1 cellular context compared by ENCODE assay signal in the genomic region with DNA sequence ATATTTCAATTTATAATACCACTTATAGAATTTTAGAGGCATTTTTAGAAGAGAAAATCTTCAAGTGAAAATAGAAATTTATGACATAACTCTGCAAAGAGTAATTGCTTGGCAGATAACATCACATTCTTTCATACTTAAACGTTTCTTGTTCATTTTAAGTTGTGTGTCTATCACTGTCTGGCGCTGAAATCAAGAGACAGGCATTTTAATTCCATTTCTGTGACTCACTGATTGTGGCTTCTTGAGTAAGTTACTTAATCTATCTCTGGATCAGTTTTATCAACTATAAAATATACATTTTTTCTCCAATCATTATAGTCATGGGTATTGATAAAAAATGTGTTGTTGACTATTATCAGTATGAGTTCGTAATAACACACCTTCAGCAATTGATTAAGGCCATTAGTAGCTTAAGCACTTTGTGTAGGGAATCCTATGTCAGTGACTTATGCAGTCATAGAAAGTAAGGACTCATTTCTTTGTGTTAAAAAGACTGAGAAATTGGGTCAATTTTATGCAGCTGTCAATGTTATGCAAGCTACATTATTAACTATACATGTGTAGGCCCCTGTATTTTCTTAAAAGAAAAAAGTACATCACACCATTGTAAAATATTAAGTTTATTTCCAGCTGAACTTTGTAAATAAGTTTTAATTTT.
TF ChIP-seq lines count a peak whose summit lies in the region.

No MANE protein-coding gene starts in this region.

TF ChIP-seq in IMR-90, 13 proteins besides CTCF, POLR2A, EP300 and RAD21:
- no peak for TF ChIP-seq NFE2L2 (IDR thresholded peaks at IDR 0.05; ENCODE audit: low read depth, low read length)
- no peak for TF ChIP-seq FOS (IDR thresholded peaks at IDR 0.05; ENCODE audit: low read depth, low read length)
- no peak for TF ChIP-seq SMC3 (IDR thresholded peaks at IDR 0.05; ENCODE audit: low read depth, low read length)
- TF ChIP-seq, protein P1, sequence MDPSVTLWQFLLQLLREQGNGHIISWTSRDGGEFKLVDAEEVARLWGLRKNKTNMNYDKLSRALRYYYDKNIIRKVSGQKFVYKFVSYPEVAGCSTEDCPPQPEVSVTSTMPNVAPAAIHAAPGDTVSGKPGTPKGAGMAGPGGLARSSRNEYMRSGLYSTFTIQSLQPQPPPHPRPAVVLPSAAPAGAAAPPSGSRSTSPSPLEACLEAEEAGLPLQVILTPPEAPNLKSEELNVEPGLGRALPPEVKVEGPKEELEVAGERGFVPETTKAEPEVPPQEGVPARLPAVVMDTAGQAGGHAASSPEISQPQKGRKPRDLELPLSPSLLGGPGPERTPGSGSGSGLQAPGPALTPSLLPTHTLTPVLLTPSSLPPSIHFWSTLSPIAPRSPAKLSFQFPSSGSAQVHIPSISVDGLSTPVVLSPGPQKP (IDR thresholded peaks at IDR 0.05; ENCODE audit: borderline replicate concordance, low read depth, low read length): no peak
- TF ChIP-seq, protein P2, sequence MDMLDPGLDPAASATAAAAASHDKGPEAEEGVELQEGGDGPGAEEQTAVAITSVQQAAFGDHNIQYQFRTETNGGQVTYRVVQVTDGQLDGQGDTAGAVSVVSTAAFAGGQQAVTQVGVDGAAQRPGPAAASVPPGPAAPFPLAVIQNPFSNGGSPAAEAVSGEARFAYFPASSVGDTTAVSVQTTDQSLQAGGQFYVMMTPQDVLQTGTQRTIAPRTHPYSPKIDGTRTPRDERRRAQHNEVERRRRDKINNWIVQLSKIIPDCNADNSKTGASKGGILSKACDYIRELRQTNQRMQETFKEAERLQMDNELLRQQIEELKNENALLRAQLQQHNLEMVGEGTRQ (IDR thresholded peaks at IDR 0.05; ENCODE audit: low read depth, low read length): no peak
- no peak for TF ChIP-seq CEBPB (IDR thresholded peaks at IDR 0.05; ENCODE audit: low read depth, low read length)
- no peak for TF ChIP-seq BHLHE40 (IDR thresholded peaks at IDR 0.05; ENCODE audit: low read depth, low read length)
- TF ChIP-seq MAFK (IDR thresholded peaks at IDR 0.05; ENCODE audit: low read depth, low read length): no peak
- no peak for TF ChIP-seq MXI1 (IDR thresholded peaks at IDR 0.05; ENCODE audit: borderline replicate concordance, low read depth, low read length)
- no peak for TF ChIP-seq RCOR1 (IDR thresholded peaks at IDR 0.05; ENCODE audit: insufficient replicate concordance, low read length)
- TF ChIP-seq RFX5 (IDR thresholded peaks at IDR 0.05; ENCODE audit: low read depth, low read length): no peak
- no peak for TF ChIP-seq CHD1 (IDR thresholded peaks at IDR 0.05; ENCODE audit: low read depth, low read length)
- no peak for TF ChIP-seq MAZ (IDR thresholded peaks at IDR 0.05; ENCODE audit: borderline replicate concordance, low read depth, low read length)
